Comparison of ENCODE assay signal across 1 cellular context in the genomic region with DNA sequence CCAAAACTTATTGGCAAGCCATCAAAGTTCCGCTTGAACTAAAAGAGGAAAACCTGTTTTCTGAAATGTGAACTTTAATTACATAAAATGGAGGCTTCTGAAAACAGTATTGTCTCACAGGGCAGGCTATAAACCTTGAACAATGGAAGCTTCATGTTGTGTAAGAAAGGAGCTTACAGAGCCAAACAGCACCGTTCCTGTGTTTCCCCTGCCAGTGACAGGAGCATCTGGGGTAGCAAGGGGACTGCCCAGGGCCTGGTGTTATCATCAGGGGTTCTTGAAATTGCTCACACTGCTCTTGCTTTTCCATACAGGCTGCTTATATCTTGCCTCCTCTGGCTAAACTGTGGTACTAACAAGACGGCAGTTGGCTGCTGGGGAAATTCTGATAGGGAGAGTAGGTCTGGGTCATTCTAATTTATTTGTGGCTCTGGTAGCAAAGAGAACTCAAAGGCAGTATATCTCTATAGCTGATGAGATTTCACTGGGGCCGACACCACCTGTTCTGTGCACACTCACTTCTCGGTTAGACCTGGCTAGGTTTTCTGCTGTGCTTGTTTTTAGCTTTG.
TF ChIP-seq lines count a peak whose summit lies in the region.

No MANE protein-coding gene starts in this region.

TF ChIP-seq in GM23338, 12 proteins besides CTCF, POLR2A, EP300 and RAD21 (continued from another document):
- TF ChIP-seq, protein P1, sequence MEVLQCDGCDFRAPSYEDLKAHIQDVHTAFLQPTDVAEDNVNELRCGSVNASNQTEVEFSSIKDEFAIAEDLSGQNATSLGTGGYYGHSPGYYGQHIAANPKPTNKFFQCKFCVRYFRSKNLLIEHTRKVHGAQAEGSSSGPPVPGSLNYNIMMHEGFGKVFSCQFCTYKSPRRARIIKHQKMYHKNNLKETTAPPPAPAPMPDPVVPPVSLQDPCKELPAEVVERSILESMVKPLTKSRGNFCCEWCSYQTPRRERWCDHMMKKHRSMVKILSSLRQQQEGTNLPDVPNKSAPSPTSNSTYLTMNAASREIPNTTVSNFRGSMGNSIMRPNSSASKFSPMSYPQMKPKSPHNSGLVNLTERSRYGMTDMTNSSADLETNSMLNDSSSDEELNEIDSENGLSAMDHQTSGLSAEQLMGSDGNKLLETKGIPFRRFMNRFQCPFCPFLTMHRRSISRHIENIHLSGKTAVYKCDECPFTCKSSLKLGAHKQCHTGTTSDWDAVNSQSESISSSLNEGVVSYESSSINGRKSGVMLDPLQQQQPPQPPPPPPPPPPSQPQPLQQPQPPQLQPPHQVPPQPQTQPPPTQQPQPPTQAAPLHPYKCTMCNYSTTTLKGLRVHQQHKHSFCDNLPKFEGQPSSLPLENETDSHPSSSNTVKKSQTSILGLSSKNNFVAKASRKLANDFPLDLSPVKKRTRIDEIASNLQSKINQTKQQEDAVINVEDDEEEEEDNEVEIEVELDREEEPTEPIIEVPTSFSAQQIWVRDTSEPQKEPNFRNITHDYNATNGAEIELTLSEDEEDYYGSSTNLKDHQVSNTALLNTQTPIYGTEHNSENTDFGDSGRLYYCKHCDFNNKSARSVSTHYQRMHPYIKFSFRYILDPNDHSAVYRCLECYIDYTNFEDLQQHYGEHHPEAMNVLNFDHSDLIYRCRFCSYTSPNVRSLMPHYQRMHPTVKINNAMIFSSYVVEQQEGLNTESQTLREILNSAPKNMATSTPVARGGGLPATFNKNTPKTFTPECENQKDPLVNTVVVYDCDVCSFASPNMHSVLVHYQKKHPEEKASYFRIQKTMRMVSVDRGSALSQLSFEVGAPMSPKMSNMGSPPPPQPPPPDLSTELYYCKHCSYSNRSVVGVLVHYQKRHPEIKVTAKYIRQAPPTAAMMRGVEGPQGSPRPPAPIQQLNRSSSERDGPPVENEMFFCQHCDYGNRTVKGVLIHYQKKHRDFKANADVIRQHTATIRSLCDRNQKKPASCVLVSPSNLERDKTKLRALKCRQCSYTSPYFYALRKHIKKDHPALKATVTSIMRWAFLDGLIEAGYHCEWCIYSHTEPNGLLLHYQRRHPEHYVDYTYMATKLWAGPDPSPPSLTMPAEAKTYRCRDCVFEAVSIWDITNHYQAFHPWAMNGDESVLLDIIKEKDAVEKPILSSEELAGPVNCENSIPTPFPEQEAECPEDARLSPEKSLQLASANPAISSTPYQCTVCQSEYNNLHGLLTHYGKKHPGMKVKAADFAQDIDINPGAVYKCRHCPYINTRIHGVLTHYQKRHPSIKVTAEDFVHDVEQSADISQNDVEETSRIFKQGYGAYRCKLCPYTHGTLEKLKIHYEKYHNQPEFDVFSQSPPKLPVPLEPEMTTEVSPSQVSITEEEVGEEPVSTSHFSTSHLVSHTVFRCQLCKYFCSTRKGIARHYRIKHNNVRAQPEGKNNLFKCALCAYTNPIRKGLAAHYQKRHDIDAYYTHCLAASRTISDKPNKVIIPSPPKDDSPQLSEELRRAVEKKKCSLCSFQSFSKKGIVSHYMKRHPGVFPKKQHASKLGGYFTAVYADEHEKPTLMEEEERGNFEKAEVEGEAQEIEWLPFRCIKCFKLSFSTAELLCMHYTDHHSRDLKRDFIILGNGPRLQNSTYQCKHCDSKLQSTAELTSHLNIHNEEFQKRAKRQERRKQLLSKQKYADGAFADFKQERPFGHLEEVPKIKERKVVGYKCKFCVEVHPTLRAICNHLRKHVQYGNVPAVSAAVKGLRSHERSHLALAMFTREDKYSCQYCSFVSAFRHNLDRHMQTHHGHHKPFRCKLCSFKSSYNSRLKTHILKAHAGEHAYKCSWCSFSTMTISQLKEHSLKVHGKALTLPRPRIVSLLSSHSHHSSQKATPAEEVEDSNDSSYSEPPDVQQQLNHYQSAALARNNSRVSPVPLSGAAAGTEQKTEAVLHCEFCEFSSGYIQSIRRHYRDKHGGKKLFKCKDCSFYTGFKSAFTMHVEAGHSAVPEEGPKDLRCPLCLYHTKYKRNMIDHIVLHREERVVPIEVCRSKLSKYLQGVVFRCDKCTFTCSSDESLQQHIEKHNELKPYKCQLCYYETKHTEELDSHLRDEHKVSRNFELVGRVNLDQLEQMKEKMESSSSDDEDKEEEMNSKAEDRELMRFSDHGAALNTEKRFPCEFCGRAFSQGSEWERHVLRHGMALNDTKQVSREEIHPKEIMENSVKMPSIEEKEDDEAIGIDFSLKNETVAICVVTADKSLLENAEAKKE (CRISPR knock-in tag; IDR thresholded peaks at IDR 0.05) = no peak
- TF ChIP-seq EZH2phosphoT487 (IDR thresholded peaks at IDR 0.05; ENCODE audit: unreplicated experiment) = no peak
TF ChIP-seq in GM23338: peak in this region for 0.
